ENCODE assay signal across 8 cellular contexts in genomic region chr11:694563-695331, GRCh38. TPM values are rescaled to one million over a fixed set of nuclear protein-coding genes. Genes with fewer than 3 reads are reported as not detected.
DNase-seq lines count a peak whose midpoint lies in the region; ATAC-seq, FAIRE-seq and TF ChIP-seq lines count a peak whose summit lies in the region.

A gene with protein sequence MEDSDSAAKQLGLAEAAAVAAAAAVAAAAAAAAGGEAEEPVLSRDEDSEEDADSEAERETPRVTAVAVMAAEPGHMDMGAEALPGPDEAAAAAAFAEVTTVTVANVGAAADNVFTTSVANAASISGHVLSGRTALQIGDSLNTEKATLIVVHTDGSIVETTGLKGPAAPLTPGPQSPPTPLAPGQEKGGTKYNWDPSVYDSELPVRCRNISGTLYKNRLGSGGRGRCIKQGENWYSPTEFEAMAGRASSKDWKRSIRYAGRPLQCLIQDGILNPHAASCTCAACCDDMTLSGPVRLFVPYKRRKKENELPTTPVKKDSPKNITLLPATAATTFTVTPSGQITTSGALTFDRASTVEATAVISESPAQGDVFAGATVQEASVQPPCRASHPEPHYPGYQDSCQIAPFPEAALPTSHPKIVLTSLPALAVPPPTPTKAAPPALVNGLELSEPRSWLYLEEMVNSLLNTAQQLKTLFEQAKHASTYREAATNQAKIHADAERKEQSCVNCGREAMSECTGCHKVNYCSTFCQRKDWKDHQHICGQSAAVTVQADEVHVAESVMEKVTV (minus strand): TSS chr11:695222. CDS start chr11:695047, 175 bp downstream.

- H3K4me1 ChIP-seq in right atrium auricular region (peaks cover 0 to 33% of the 10 kb centered on the region in 2 donors), psoas muscle (peaks cover 41% of the 10 kb centered on the region)

- 2 to 3% (median 2%) methylated on average over 29 to 108 of the region's 108 CpGs for WGBS in psoas muscle, 3 donors

- no peak for FAIRE-seq in urothelium cell line (lab: Jason Lieb, UNC)

- H3K27ac ChIP-seq in right atrium auricular region: peak within 1 kb of the TSS; percentile 99 to 100
- peak within 1 kb of the TSS; percentile 100 for H3K27ac ChIP-seq in psoas muscle

- DNase-seq in NCI-H1694 treated with DMSO at 0.1 percent for 48 hours (lab: John Stamatoyannopoulos, UW) (peak; percentile 92), T-helper 2 cell (peak; percentile 97 to 100 (median 99)), anterior cingulate cortex (lab: John Stamatoyannopoulos, UW) (peak; percentile 79 to 98 (median 95)), right atrium auricular region (ENCODE audit: low spot score) (peak; percentile 98), psoas muscle (peak; percentile 99 to 100), urothelium cell line (ENCODE audit: low spot score) (peak; percentile 53)

- TF ChIP-seq CTCF in right atrium auricular region (IDR thresholded peaks at IDR 0.05) (no peak), psoas muscle (IDR thresholded peaks at IDR 0.05) (no peak)

- no peaks in the 10 kb centered on the region for H3K27me3 ChIP-seq in right atrium auricular region
- no peaks in the 10 kb centered on the region for H3K27me3 ChIP-seq in psoas muscle (ENCODE audit: insufficient read depth in 3 of 3, low read length in 2 of 3)

- ATAC-seq in GM18498 (IDR thresholded peaks at IDR 0.05; ENCODE audit: unreplicated experiment) (peak; percentile 79), HG02885 (IDR thresholded peaks at IDR 0.05; ENCODE audit: poor library complexity, unreplicated experiment) (peak; percentile 79), psoas muscle (peak; percentile 87 to 91 (median 88))

- no peaks in the 10 kb centered on the region for H3K36me3 ChIP-seq in right atrium auricular region
- peaks cover 0 to 21% of the 10 kb centered on the region in 2 donors for H3K36me3 ChIP-seq in psoas muscle (ENCODE audit: insufficient read depth in 1 of 2, low read depth in 1 of 2)

- intact Hi-C loops in psoas muscle (cut with DNase I): loop anchor here in 1 of 2 donors (10.0 kb wide), 1 partner anchor 120 kb away; the partner anchor contains the start of gene PHRF1

- H3K4me3 ChIP-seq in right atrium auricular region (peak within 1 kb of the TSS; percentile 78 to 92), psoas muscle (peak within 1 kb of the TSS; percentile 95)

- H3K9me3 ChIP-seq in right atrium auricular region: no peaks in the 10 kb centered on the region
- no peaks in the 10 kb centered on the region for H3K9me3 ChIP-seq in psoas muscle

RNA-seq across cellular contexts. Expression of the gene that starts here (rescaled TPM):
- 10 to 100 TPM; 15.5 to 26.6 TPM for total RNA-seq in right atrium auricular region
- 10 to 100 TPM; 15.0 to 30.0 (median 21.0) TPM for total RNA-seq in psoas muscle
- 10 to 100 TPM; 12.5 to 18.1 (median 15.3) TPM for polyA plus RNA-seq in psoas muscle

Comparison
In these comparisons a context has a peak if more than half of its experiments do, and no peak if none do; other contexts are left out.
1. Peak in every context shown above with its lines: DNase-seq, ATAC-seq, H3K4me3 ChIP-seq and H3K27ac ChIP-seq.